12 cellular contexts compared by ENCODE assay signal in the genomic region with DNA sequence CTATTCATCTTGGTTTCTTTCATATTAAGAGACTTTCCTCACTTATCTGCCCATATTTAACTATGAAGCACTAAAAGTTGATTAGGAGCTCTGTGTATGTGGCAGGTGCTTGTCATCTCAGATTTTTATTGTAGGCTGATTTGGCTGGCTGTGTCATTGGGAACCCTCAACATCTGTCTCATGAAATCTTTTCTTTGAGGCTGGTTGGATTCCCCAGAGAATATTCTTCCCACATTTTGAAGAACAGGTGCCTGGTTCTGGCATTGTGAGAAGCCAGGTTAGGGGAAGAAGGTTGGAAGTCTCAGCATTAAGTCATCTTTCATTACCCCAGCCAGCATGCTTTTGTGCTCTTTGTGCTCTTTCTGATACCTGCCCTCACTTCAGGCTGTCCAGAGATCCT.
"Had no signal": no experiment of that assay in that cellular context is flagged by ENCODE, and none has a peak within 500 bp of the region (broad histone marks: within the 10 kb centered on the region; RNA-seq: fewer than 3 reads in every experiment).

No MANE protein-coding gene starts in this region.

- H3K9me3 Mint-ChIP-seq: activated CD4-positive, alpha-beta memory T cell treated with anti-CD3 and anti-CD28 coated beads for 36 hours; activated naive CD8-positive, alpha-beta T cell treated with anti-CD3 and anti-CD28 coated beads, Interleukin-2, amount 10 ng/mL, durations not matched to agents 7 days and 5 days; activated T-cell treated with anti-CD3 and anti-CD28 coated beads, Interleukin-2, amount 50 U/mL, for 4 hours; nephron progenitor cell had no signal

- ATAC-seq: activated T-cell treated with anti-CD3 and anti-CD28 coated beads, Interleukin-2, amount 50 U/mL, for 4 hours; left cardiac atrium; sciatic nerve had no signal

- H3K27ac Mint-ChIP-seq: activated CD4-positive, alpha-beta memory T cell treated with anti-CD3 and anti-CD28 coated beads for 36 hours; nephron progenitor cell had no signal

- H3K4me3 ChIP-seq: dorsolateral prefrontal cortex, esophagus muscularis mucosa had no signal

- H3K27ac ChIP-seq: dorsolateral prefrontal cortex had no signal

- H3K36me3 Mint-ChIP-seq: activated CD4-positive, alpha-beta memory T cell treated with anti-CD3 and anti-CD28 coated beads for 36 hours had no signal

- DNase-seq: activated CD4-positive, alpha-beta memory T cell treated with anti-CD3 and anti-CD28 coated beads for 36 hours; activated CD4-positive, alpha-beta T cell treated with anti-CD3 and anti-CD28 coated beads for 1 hour; activated naive CD8-positive, alpha-beta T cell treated with anti-CD3 and anti-CD28 coated beads, Interleukin-2, amount 10 ng/mL, durations not matched to agents 7 days and 5 days; activated T-cell treated with anti-CD3 and anti-CD28 coated beads, Interleukin-2, amount 50 U/mL, for 4 hours; anterior cingulate cortex; dorsolateral prefrontal cortex; left cardiac atrium; nephron progenitor cell; stimulated activated CD4-positive, alpha-beta T cell treated with anti-CD3 and anti-CD28 coated beads, Interleukin-2, amount 100 ng/mL, for 24 hours; stimulated activated naive CD4-positive, alpha-beta T cell treated with Interleukin-2 at 50 U/mL for 16 hours had no signal

- H3K27me3 Mint-ChIP-seq: activated CD4-positive, alpha-beta memory T cell treated with anti-CD3 and anti-CD28 coated beads for 36 hours; activated naive CD8-positive, alpha-beta T cell treated with anti-CD3 and anti-CD28 coated beads, Interleukin-2, amount 10 ng/mL, durations not matched to agents 7 days and 5 days had no signal

- H3K9me3 ChIP-seq: esophagus muscularis mucosa had no signal

- H3K27me3 ChIP-seq: dorsolateral prefrontal cortex, esophagus muscularis mucosa had no signal

- H3K4me3 Mint-ChIP-seq: activated CD4-positive, alpha-beta memory T cell treated with anti-CD3 and anti-CD28 coated beads for 36 hours; activated naive CD8-positive, alpha-beta T cell treated with anti-CD3 and anti-CD28 coated beads, Interleukin-2, amount 10 ng/mL, durations not matched to agents 7 days and 5 days; activated T-cell treated with anti-CD3 and anti-CD28 coated beads, Interleukin-2, amount 50 U/mL, for 4 hours; nephron progenitor cell had no signal
